Comparison of ENCODE assay signal across 17 cellular contexts in the genomic region with DNA sequence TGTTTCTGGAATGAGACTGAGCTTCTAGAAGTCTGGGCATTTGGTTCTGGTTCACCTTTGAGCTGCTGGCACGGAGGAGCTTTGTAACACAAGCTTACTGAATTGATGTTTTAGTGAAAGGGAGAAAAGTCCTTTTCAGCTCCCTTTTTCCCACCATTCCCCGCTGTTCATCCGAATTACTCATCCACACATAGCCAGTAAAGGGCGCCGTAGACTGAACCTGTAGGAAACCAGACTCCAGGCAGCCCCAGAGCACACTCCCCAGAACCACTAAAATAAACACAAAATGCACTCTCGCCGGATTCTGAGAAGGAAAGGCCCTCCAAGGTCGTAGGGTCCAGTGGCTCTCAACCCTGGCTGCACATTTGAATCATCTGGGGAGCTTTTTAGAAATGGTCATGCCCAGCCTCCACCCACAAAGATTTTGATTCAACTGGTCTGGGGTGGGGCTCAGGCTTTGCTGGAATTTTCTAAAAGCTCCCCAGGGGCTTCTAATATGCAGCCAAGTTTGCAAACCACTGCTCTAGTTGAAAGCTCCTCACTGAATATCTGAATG. TPM values are rescaled to one million over a fixed set of nuclear protein-coding genes. Genes with fewer than 3 reads are reported as not detected.
DNase-seq lines count a peak whose midpoint lies in the region; ATAC-seq and TF ChIP-seq lines count a peak whose summit lies in the region.
"Had no signal": no experiment of that assay in that cellular context is flagged by ENCODE, and none has a peak within 500 bp of the region (broad histone marks: within the 10 kb centered on the region; RNA-seq: fewer than 3 reads in every experiment).

No MANE protein-coding gene starts in this region.

- peak overlapping the region; percentile 75 for H3K27ac Mint-ChIP-seq in WTC11
- H3K27ac Mint-ChIP-seq: activated T-cell treated with anti-CD3 and anti-CD28 coated beads, Interleukin-2, amount 50 U/mL, for 72 hours had no signal

- no peaks in the 10 kb centered on the region for H3K9me3 ChIP-seq in osteoblast (ENCODE audit: low read depth, low read length)
- no peaks in the 10 kb centered on the region for H3K9me3 ChIP-seq in mucosa of descending colon
- H3K9me3 ChIP-seq: BLaER1 treated with 17β-estradiol and CSF1 and Interleukin-3, amounts not matched to agents 10 nM and 100 nM had no signal

- no peaks in the 10 kb centered on the region for H3K36me3 Mint-ChIP-seq in WTC11

- H3K27ac ChIP-seq in osteoblast (ENCODE audit: low read depth, low read length): peak overlapping the region; percentile 54
- H3K27ac ChIP-seq in mesendoderm (ENCODE audit: low read depth, low read length): no peak overlapping the region
- H3K27ac ChIP-seq in RWPE1: no peak overlapping the region
- H3K27ac ChIP-seq: BLaER1 treated with 17β-estradiol and CSF1 and Interleukin-3, amounts not matched to agents 10 nM and 100 nM; foreskin keratinocyte had no signal

- H3K4me3 Mint-ChIP-seq in WTC11: no peak overlapping the region
- H3K4me3 Mint-ChIP-seq: activated T-cell treated with anti-CD3 and anti-CD28 coated beads, Interleukin-2, amount 50 U/mL, for 72 hours; central memory CD8-positive, alpha-beta T cell had no signal

- peak; percentile 43 for DNase-seq in AG20443 (ENCODE audit: low spot score)
- DNase-seq in WTC11 (ENCODE audit: low spot score): no peak
- no peak for DNase-seq in Right ventricle myocardium inferior (ENCODE audit: missing footprints)
- DNase-seq in osteoblast (ENCODE audit: insufficient read length, low spot score, missing footprints): peak; percentile 90
- no peak for DNase-seq in mesendoderm
- no peak for DNase-seq in mucosa of descending colon
- DNase-seq in RWPE1 (ENCODE audit: low spot score): no peak
- DNase-seq: activated T-cell treated with anti-CD3 and anti-CD28 coated beads, Interleukin-2, amount 50 U/mL, for 72 hours; foreskin keratinocyte; GF-D8; NCI-H510A; RPMI8226; trophoblast cell had no signal

- H2BK5ac ChIP-seq in mesendoderm (ENCODE audit: low read length): no peak overlapping the region

- no peak overlapping the region for H4K8ac ChIP-seq in mesendoderm (ENCODE audit: low read depth, low read length)

- CTCF ChIA-PET in WTC11 (lab: Charles Lee): interaction anchor here (0.7 to 3.5 kb wide), 15 partner anchors 9 to 151 kb away, joined by 3 to 23 read pairs (median 5); a partner anchor contains a TSS
- CTCF ChIA-PET in RWPE1 (lab: Yijun Ruan, JAX): interaction anchor here (0.6 kb wide), 1 partner anchor 222 kb away, joined by 4 read pairs; no protein-coding TSS in a partner anchor

- H3K4me1 Mint-ChIP-seq in WTC11: peaks cover 81% of the 10 kb centered on the region
- H3K4me1 Mint-ChIP-seq: central memory CD8-positive, alpha-beta T cell had no signal

- H3K4me2 ChIP-seq in osteoblast (ENCODE audit: insufficient read depth, low read length): peak overlapping the region; percentile 82
- no peak overlapping the region for H3K4me2 ChIP-seq in mesendoderm (ENCODE audit: low read length)
- H3K4me2 ChIP-seq: BLaER1 treated with 17β-estradiol and CSF1 and Interleukin-3, amounts not matched to agents 10 nM and 100 nM had no signal

- H3K27me3 ChIP-seq in osteoblast (ENCODE audit: insufficient read depth, low read length) (no peaks in the 10 kb centered on the region), mesendoderm (ENCODE audit: insufficient read depth, low read length, poor library complexity) (no peaks in the 10 kb centered on the region)
- H3K27me3 ChIP-seq: BLaER1 treated with 17β-estradiol and CSF1 and Interleukin-3, amounts not matched to agents 10 nM and 100 nM; foreskin keratinocyte had no signal

- no peaks in the 10 kb centered on the region for H3K27me3 Mint-ChIP-seq in WTC11 (ENCODE audit: low read depth)

- H3K9ac ChIP-seq in mesendoderm (ENCODE audit: low read length): no peak overlapping the region
- H3K9ac ChIP-seq: BLaER1 treated with 17β-estradiol and CSF1 and Interleukin-3, amounts not matched to agents 10 nM and 100 nM had no signal

- H3K4me1 ChIP-seq in osteoblast (ENCODE audit: insufficient read depth, low read length) (peaks cover 34% of the 10 kb centered on the region), mesendoderm (ENCODE audit: control insufficient read depth, low read depth, low read length) (peaks cover 10% of the 10 kb centered on the region), mucosa of descending colon (ENCODE audit: low read depth) (no peaks in the 10 kb centered on the region)
- H3K4me1 ChIP-seq: BLaER1 treated with 17β-estradiol and CSF1 and Interleukin-3, amounts not matched to agents 10 nM and 100 nM; foreskin keratinocyte had no signal

- no peak overlapping the region for H3K4ac ChIP-seq in mesendoderm (ENCODE audit: low read depth, low read length)

- POLR2A ChIA-PET in WTC11 (lab: Charles Lee): interaction anchor here (1.4 kb wide), 1 partner anchor 17 kb away, joined by 3 read pairs; no protein-coding TSS in a partner anchor
- POLR2A ChIA-PET in RWPE1 (lab: Yijun Ruan, JAX; ENCODE audit: low non-redundant PET): no interaction called here

- H3K79me2 ChIP-seq in osteoblast (ENCODE audit: insufficient read depth, low read length) (peaks cover 79% of the 10 kb centered on the region), mesendoderm (ENCODE audit: control insufficient read depth, insufficient read depth, low read length) (peaks cover 9% of the 10 kb centered on the region)

- H3K4me3 ChIP-seq in osteoblast (ENCODE audit: insufficient read depth, low read length): peak overlapping the region; percentile 52
- H3K4me3 ChIP-seq in mesendoderm (ENCODE audit: low read length): no peak overlapping the region
- H3K4me3 ChIP-seq in mucosa of descending colon: no peak overlapping the region
- H3K4me3 ChIP-seq: BLaER1 treated with 17β-estradiol and CSF1 and Interleukin-3, amounts not matched to agents 10 nM and 100 nM; lung had no signal

- H3K36me3 ChIP-seq in osteoblast (ENCODE audit: insufficient read depth, low read length): no peaks in the 10 kb centered on the region
- no peaks in the 10 kb centered on the region for H3K36me3 ChIP-seq in mesendoderm (ENCODE audit: control insufficient read depth, insufficient read depth, low read length)
- no peaks in the 10 kb centered on the region for H3K36me3 ChIP-seq in mucosa of descending colon (ENCODE audit: low read depth)
- H3K36me3 ChIP-seq: BLaER1 treated with 17β-estradiol and CSF1 and Interleukin-3, amounts not matched to agents 10 nM and 100 nM had no signal

- H4K5ac ChIP-seq in mesendoderm (ENCODE audit: low read length): no peak overlapping the region

- H2AFZ ChIP-seq in osteoblast (ENCODE audit: low read length): peak overlapping the region; percentile 8

- H3K23ac ChIP-seq in mesendoderm (ENCODE audit: low read length): no peak overlapping the region

- no peak overlapping the region for H3K18ac ChIP-seq in mesendoderm (ENCODE audit: low read length)

- H3K9me3 Mint-ChIP-seq in WTC11: no peaks in the 10 kb centered on the region
- H3K9me3 Mint-ChIP-seq: activated T-cell treated with anti-CD3 and anti-CD28 coated beads, Interleukin-2, amount 50 U/mL, for 72 hours; central memory CD8-positive, alpha-beta T cell had no signal

- TF ChIP-seq CTCF in WTC11 (IDR thresholded peaks at IDR 0.05): no peak
- TF ChIP-seq CTCF in osteoblast (IDR thresholded peaks at IDR 0.05; ENCODE audit: extremely low read depth, low read depth, low read length): no peak
- no peak for TF ChIP-seq CTCF in mucosa of descending colon (IDR thresholded peaks at IDR 0.05)
- no peak for TF ChIP-seq CTCF in RWPE1 (conservative IDR thresholded peaks at IDR 0.05; ENCODE audit: low read depth)

- H2AK5ac ChIP-seq in mesendoderm (ENCODE audit: low read length): no peak overlapping the region

- H2BK15ac ChIP-seq in mesendoderm (replicated peaks; ENCODE audit: low read depth): no peak overlapping the region

- no peak for ATAC-seq in WTC11
- ATAC-seq in Right ventricle myocardium inferior: peak; percentile 65
- ATAC-seq in GM19455 (IDR thresholded peaks at IDR 0.05; ENCODE audit: unreplicated experiment): no peak
- no peak for ATAC-seq in mucosa of descending colon
- ATAC-seq: activated T-cell treated with anti-CD3 and anti-CD28 coated beads, Interleukin-2, amount 50 U/mL, for 72 hours; foreskin keratinocyte had no signal

- WGBS in mesendoderm (ENCODE audit: extremely low coverage, insufficient coverage, low lambda C conversion rate): no CpG with 5 or more reads among the region's 8 CpGs

- intact Hi-C loops in Right ventricle myocardium inferior (cut with DNase I): no loop called here
- intact Hi-C loops in mucosa of descending colon (cut with DNase I, micrococcal nuclease): no loop called here

- no peak overlapping the region for H2BK120ac ChIP-seq in mesendoderm (ENCODE audit: low read depth, low read length)

- H4K20me1 ChIP-seq in osteoblast (ENCODE audit: insufficient read depth, low read length): peaks cover 44% of the 10 kb centered on the region
- H4K20me1 ChIP-seq: BLaER1 treated with 17β-estradiol and CSF1 and Interleukin-3, amounts not matched to agents 10 nM and 100 nM had no signal

- H3K79me1 ChIP-seq in mesendoderm (ENCODE audit: low read length): no peaks in the 10 kb centered on the region

- H3K56ac ChIP-seq in mesendoderm (ENCODE audit: low read length): no peak overlapping the region

TF ChIP-seq in WTC11, 78 proteins besides CTCF, POLR2A, EP300 and RAD21 (continues in another document):
- TF ChIP-seq SP1 (CRISPR knock-in tag; conservative IDR thresholded peaks at IDR 0.05): no peak
- TF ChIP-seq, protein P1, sequence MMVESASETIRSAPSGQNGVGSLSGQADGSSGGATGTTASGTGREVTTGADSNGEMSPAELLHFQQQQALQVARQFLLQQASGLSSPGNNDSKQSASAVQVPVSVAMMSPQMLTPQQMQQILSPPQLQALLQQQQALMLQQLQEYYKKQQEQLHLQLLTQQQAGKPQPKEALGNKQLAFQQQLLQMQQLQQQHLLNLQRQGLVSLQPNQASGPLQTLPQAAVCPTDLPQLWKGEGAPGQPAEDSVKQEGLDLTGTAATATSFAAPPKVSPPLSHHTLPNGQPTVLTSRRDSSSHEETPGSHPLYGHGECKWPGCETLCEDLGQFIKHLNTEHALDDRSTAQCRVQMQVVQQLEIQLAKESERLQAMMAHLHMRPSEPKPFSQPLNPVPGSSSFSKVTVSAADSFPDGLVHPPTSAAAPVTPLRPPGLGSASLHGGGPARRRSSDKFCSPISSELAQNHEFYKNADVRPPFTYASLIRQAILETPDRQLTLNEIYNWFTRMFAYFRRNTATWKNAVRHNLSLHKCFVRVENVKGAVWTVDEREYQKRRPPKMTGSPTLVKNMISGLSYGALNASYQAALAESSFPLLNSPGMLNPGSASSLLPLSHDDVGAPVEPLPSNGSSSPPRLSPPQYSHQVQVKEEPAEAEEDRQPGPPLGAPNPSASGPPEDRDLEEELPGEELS (CRISPR knock-in tag; IDR thresholded peaks at IDR 0.05): no peak

RNA-seq across cellular contexts. Expression of a gene that starts 29.6 kb away (rescaled TPM):
- total RNA-seq in WTC11 (2021): 104 to 108 TPM (median 106 TPM) in 3 replicates
- total RNA-seq in Right ventricle myocardium inferior: 9.3 TPM
- 2.5 and 2.7 TPM in 2 replicates for total RNA-seq in osteoblast
- polyA plus RNA-seq in mesendoderm (2013, experiment 1 of 2): 57.4 TPM
- polyA plus RNA-seq in mesendoderm (2013, experiment 2 of 2): 61.2 TPM
- 10 to 100 TPM in 1 of 3 donors, 1 to 10 TPM in 2; 1.3 to 22.9 (median 3.0) TPM for total RNA-seq in mucosa of descending colon

Comparison
In these comparisons a context has a peak if more than half of its experiments do, and no peak if none do; other contexts are left out.
1. DNase-seq: peak in AG20443 (single experiment) and osteoblast (single experiment); none in WTC11 (single experiment), Right ventricle myocardium inferior (single experiment), mesendoderm (single experiment), mucosa of descending colon (0 of 3) and RWPE1 (single experiment).